Comparison of ENCODE assay signal across 9 cellular contexts in genomic region chr4:68681298-68681697, GRCh38. TPM values are rescaled to one million over a fixed set of nuclear protein-coding genes. Genes with fewer than 3 reads are reported as not detected.
"Had no signal": no experiment of that assay in that cellular context is flagged by ENCODE, and none has a peak within 500 bp of the region (broad histone marks: within the 10 kb centered on the region; RNA-seq: fewer than 3 reads in every experiment).

No MANE protein-coding gene starts in this region.

RNA-seq across cellular contexts. Expression of gene UGT2B15, which starts 10.8 kb away (rescaled TPM):
- total RNA-seq: LHCN-M2; MCF 10A; OCI-LY7; PC-9; Right ventricle myocardium inferior; RPMI7951; SJCRH30; SK-MEL-5; T-helper 1 cell treated with Interleukin-12 subunit alpha and Interleukin-12 subunit beta and Interleukin-4 antibody, amounts not matched to agents 30 ng/mL and 1 ng/mL, for 36 hours had no signal
